ENCODE assay signal across 1 cellular context in genomic region chr22:20438678-20439492, GRCh38.
TF ChIP-seq lines count a peak whose summit lies in the region.

No MANE protein-coding gene starts in this region.

TF ChIP-seq in Ishikawa, 13 proteins besides CTCF, POLR2A, EP300 and RAD21 (continued from another document):
- no peak for TF ChIP-seq REST (IDR thresholded peaks at IDR 0.05; ENCODE audit: low read depth)
- TF ChIP-seq TCF12 (IDR thresholded peaks at IDR 0.05; ENCODE audit: low read depth), result no peak
